Comparison of ENCODE assay signal across 24 cellular contexts in genomic region chr19:53506728-53507127, GRCh38. TPM values are rescaled to one million over a fixed set of nuclear protein-coding genes. Genes with fewer than 3 reads are reported as not detected.
DNase-seq lines count a peak whose midpoint lies in the region; ATAC-seq, FAIRE-seq and TF ChIP-seq lines count a peak whose summit lies in the region.
"Had no signal": no experiment of that assay in that cellular context is flagged by ENCODE, and none has a peak within 500 bp of the region (broad histone marks: within the 10 kb centered on the region; RNA-seq: fewer than 3 reads in every experiment).

No MANE protein-coding gene starts in this region.

- peak overlapping the region; percentile 70; the same call in 1 of the 2 replicates for H3K9ac ChIP-seq in HepG2 (ENCODE audit: insufficient read depth, low read depth, low read length)
- H3K9ac ChIP-seq: BLaER1, GM23248 had no signal

- H3K4me1 ChIP-seq in HepG2 (ENCODE audit: insufficient read depth, low read length), result peaks cover 69% of the 10 kb centered on the region
- no peaks in the 10 kb centered on the region for H3K4me1 ChIP-seq in right lobe of liver
- H3K4me1 ChIP-seq: BLaER1 had no signal

- in situ Hi-C loops in HepG2 (cut with HindIII; ENCODE audit: extremely low pct_ligation_motif_present, low pct_unique_long_range_greater_than_20kb), result no loop called here

- TF ChIP-seq EP300 in HepG2 (IDR thresholded peaks at IDR 0.05; ENCODE audit: low read depth in 2 of 2, low read length in 2 of 2) (no peak), HepG2 (CRISPR knock-in tag; IDR thresholded peaks at IDR 0.05; ENCODE audit: borderline replicate concordance) (no peak)

- H3K9me3 Mint-ChIP-seq in endothelial cell (ENCODE audit: unreplicated experiment) (no peaks in the 10 kb centered on the region), nephron progenitor cell (peaks cover 6% of the 10 kb centered on the region)
- H3K9me3 Mint-ChIP-seq: H9 had no signal

- H3K27ac Mint-ChIP-seq in endothelial cell (ENCODE audit: unreplicated experiment) (peak overlapping the region; percentile 59), nephron progenitor cell (peak overlapping the region; percentile 87)
- H3K27ac Mint-ChIP-seq: B cell; CD8-positive, alpha-beta T cell; H9 had no signal

- H4K20me1 ChIP-seq in HepG2 (ENCODE audit: insufficient read depth, low read length), result no peaks in the 10 kb centered on the region
- H4K20me1 ChIP-seq: BLaER1 had no signal

- peaks cover 37% of the 10 kb centered on the region for H3K4me1 Mint-ChIP-seq in endothelial cell (ENCODE audit: unreplicated experiment)
- peaks cover 67% of the 10 kb centered on the region for H3K4me1 Mint-ChIP-seq in nephron progenitor cell

- CTCF ChIA-PET in HepG2 (lab: Yijun Ruan, JAX; ENCODE audit: low intra/inter-chr PET ratio, low total read pairs), result no interaction called here

- WGBS in HepG2 (ENCODE audit: low lambda C conversion rate), result 92% methylated on average over 3 of the region's 8 CpGs
- WGBS in right lobe of liver (ENCODE audit: insufficient coverage, low coverage, low lambda C conversion rate, missing lambda C conversion rate), result 50% methylated on average over 1 of the region's 8 CpGs

- no peaks in the 10 kb centered on the region for H3K36me3 ChIP-seq in HepG2 (replicated peaks in 1 of 2; ENCODE audit: control insufficient read depth in 1 of 2, insufficient read depth in 2 of 2, low read length in 2 of 2)
- no peaks in the 10 kb centered on the region for H3K36me3 ChIP-seq in right lobe of liver
- H3K36me3 ChIP-seq: BLaER1 had no signal

- H3K9me3 ChIP-seq in HepG2 (ENCODE audit: low read length), result no peaks in the 10 kb centered on the region
- no peaks in the 10 kb centered on the region for H3K9me3 ChIP-seq in right lobe of liver
- H3K9me3 ChIP-seq: BLaER1 had no signal

- no peak for TF ChIP-seq RAD21 in HepG2 (CRISPR knock-in tag; IDR thresholded peaks at IDR 0.05)

- H3K4me3 Mint-ChIP-seq in endothelial cell (ENCODE audit: unreplicated experiment), result peak overlapping the region; percentile 88
- no peak overlapping the region for H3K4me3 Mint-ChIP-seq in nephron progenitor cell
- H3K4me3 Mint-ChIP-seq: B cell; CD4-positive, CD25-positive, alpha-beta regulatory T cell; CD8-positive, alpha-beta T cell; H9 had no signal

- H2AFZ ChIP-seq in HepG2 (ENCODE audit: low read length), result no peak overlapping the region
- H2AFZ ChIP-seq: GM23248 had no signal

- TF ChIP-seq CTCF in HepG2 (CRISPR knock-in tag; IDR thresholded peaks at IDR 0.05), result no peak
- no peak for TF ChIP-seq CTCF in right lobe of liver (IDR thresholded peaks at IDR 0.05)
- no peak for TF ChIP-seq CTCF in endothelial cell (IDR thresholded peaks at IDR 0.05; ENCODE audit: unreplicated experiment)
- TF ChIP-seq CTCF in nephron progenitor cell (IDR thresholded peaks at IDR 0.05), result no peak

- H3K27me3 Mint-ChIP-seq in endothelial cell (ENCODE audit: unreplicated experiment) (peaks cover 9% of the 10 kb centered on the region), nephron progenitor cell (ENCODE audit: low read depth, poor library complexity) (peaks cover 2% of the 10 kb centered on the region)

- ATAC-seq in HepG2 (no peak), right lobe of liver (no peak), GM18505 (IDR thresholded peaks at IDR 0.05; ENCODE audit: unreplicated experiment) (no peak)
- ATAC-seq: CD8-positive, alpha-beta T cell; HCT116 had no signal

- H3K4me3 ChIP-seq in HepG2 (replicated peaks in 1 of 3; ENCODE audit: insufficient read depth in 1 of 3, low read depth in 2 of 3, low read length in 3 of 3) (no peak overlapping the region), right lobe of liver (no peak overlapping the region)
- H3K4me3 ChIP-seq: BLaER1, GM23248 had no signal

- peak overlapping the region; percentile 80; the same call in 1 of the 2 replicates for H3K4me2 ChIP-seq in HepG2 (ENCODE audit: low read depth, low read length)
- H3K4me2 ChIP-seq: BLaER1 had no signal

- TF ChIP-seq POLR2A in HepG2 (IDR thresholded peaks at IDR 0.05; ENCODE audit: insufficient read depth in 1 of 2, low read depth in 2 of 2, low read length in 2 of 2) (no peak), right lobe of liver (IDR thresholded peaks at IDR 0.05) (no peak), GM18505 (IDR thresholded peaks at IDR 0.05; ENCODE audit: borderline replicate concordance, extremely low read depth, insufficient read depth, insufficient read length) (no peak)

- peaks cover 2% of the 10 kb centered on the region for H3K79me2 ChIP-seq in HepG2 (ENCODE audit: insufficient read depth, low read length)

- POLR2A ChIA-PET in HepG2 (lab: Yijun Ruan, JAX), result interaction anchor here (1.7 to 1.8 kb wide), 2 partner anchors 10 to 14 kb away, joined by 5 to 6 read pairs; no protein-coding TSS in a partner anchor

- no peak for FAIRE-seq in HepG2 (lab: Jason Lieb, UNC)
- FAIRE-seq: A204.1, D721Med, GM12891, GM19239, H1 had no signal

- DNase-seq in HepG2 (ENCODE audit: low spot score), result no peak
- no peak for DNase-seq in right lobe of liver
- DNase-seq in endothelial cell (ENCODE audit: low spot score), result no peak
- DNase-seq in nephron progenitor cell, result no peak
- no peak for DNase-seq in NCI-H1092 treated with DMSO at 0.1 percent for 48 hours (lab: John Stamatoyannopoulos, UW)
- DNase-seq: CD4-positive, CD25-positive, alpha-beta regulatory T cell; CD8-positive, alpha-beta T cell; DMS 273 treated with DMSO at 0.1 percent for 48 hours; DMS79; EL; GDM1; GM23248; H9 had no signal

- intact Hi-C loops in HepG2 (cut with micrococcal nuclease; ENCODE audit: unreplicated experiment) (no loop called here), right lobe of liver (cut with DNase I) (no loop called here)

- no TSS peak for BruUV-seq in HepG2 (replicated peaks; lab: Mats Ljungman, UMichigan)

- H3K27ac ChIP-seq in HepG2 (ENCODE audit: extremely low read length, insufficient read depth, low read length), result peak overlapping the region; percentile 96
- no peak overlapping the region for H3K27ac ChIP-seq in right lobe of liver
- H3K27ac ChIP-seq: 22Rv1, BLaER1, C4-2B, GM23248 had no signal

- H3K36me3 Mint-ChIP-seq in endothelial cell (ENCODE audit: low read depth, unreplicated experiment) (peaks cover 51% of the 10 kb centered on the region), nephron progenitor cell (ENCODE audit: low read depth) (no peaks in the 10 kb centered on the region)
- H3K36me3 Mint-ChIP-seq: CD4-positive, CD25-positive, alpha-beta regulatory T cell; CD8-positive, alpha-beta T cell had no signal

- no peaks in the 10 kb centered on the region for H3K27me3 ChIP-seq in HepG2 (ENCODE audit: control insufficient read depth in 1 of 2, insufficient read depth in 2 of 2, low read length in 2 of 2)
- no peaks in the 10 kb centered on the region for H3K27me3 ChIP-seq in right lobe of liver
- H3K27me3 ChIP-seq: BLaER1 had no signal

RNA-seq across cellular contexts. Expression of gene ZNF331, which starts 31.2 kb away (rescaled TPM):
- total RNA-seq in HepG2 (2016; rRNA removed; fragmentation: Illumina TruSeq; extraction: Trizol) (13.3 and 15.2 TPM in 2 replicates), right lobe of liver (1 to 10 TPM; 2.0 to 5.8 (median 3.5) TPM), endothelial cell (ENCODE audit: unreplicated experiment) (26.6 TPM)
- total RNA-seq in HepG2 (2016; cell fraction: cytosol; rRNA removed; fragmentation: Illumina TruSeq; extraction: Trizol; ENCODE audit: low read depth), result 5.0 and 5.3 TPM in 2 replicates
- total RNA-seq in HepG2 (2016; cell fraction: insoluble cytoplasmic fraction; rRNA removed; fragmentation: Illumina TruSeq; extraction: Trizol), result 11.2 and 12.7 TPM in 2 replicates
- total RNA-seq in HepG2 (2016; cell fraction: membrane; rRNA removed; fragmentation: Illumina TruSeq; extraction: Trizol), result 8.0 and 8.5 TPM in 2 replicates
- total RNA-seq in HepG2 (2016; cell fraction: nucleus; rRNA removed; fragmentation: Illumina TruSeq; extraction: Trizol), result 16.0 and 20.7 TPM in 2 replicates
- polyA plus RNA-seq in HepG2 (2011; rRNA removed), result 8.2 and 9.5 TPM in 2 replicates
- 3.3 and 4.9 TPM in 2 replicates for polyA plus RNA-seq in HepG2 (2011; cell fraction: cytosol; rRNA removed)
- 20.2 and 21.6 TPM in 2 replicates for polyA plus RNA-seq in HepG2 (2011; cell fraction: nucleus; rRNA removed)
- 22.2 and 38.0 TPM in 2 replicates for polyA plus RNA-seq in HepG2 (2012)
- polyA plus RNA-seq in HepG2 (2016; cell fraction: cytosol; fragmentation: Illumina TruSeq; extraction: Trizol; ENCODE audit: low read depth), result 1.2 and 1.3 TPM in 2 replicates
- 10.1 and 10.3 TPM in 2 replicates for polyA plus RNA-seq in HepG2 (2016; cell fraction: insoluble cytoplasmic fraction; fragmentation: Illumina TruSeq; extraction: Trizol; ENCODE audit: low read depth)
- polyA plus RNA-seq in HepG2 (2016; cell fraction: membrane; fragmentation: Illumina TruSeq; extraction: Trizol; ENCODE audit: low read depth), result 2.9 and 3.4 TPM in 2 replicates
- 51.3 and 54.8 TPM in 2 replicates for polyA plus RNA-seq in HepG2 (2016; cell fraction: nucleus; fragmentation: Illumina TruSeq; extraction: Trizol; ENCODE audit: insufficient read depth, low read depth)
- 5.6 and 18.7 TPM in 2 replicates for polyA minus RNA-seq in HepG2 (2011; rRNA and poly(A)+ RNA removed; ENCODE audit: low replicate concordance)
- 7.9 and 9.9 TPM in 2 replicates for polyA minus RNA-seq in HepG2 (2011; cell fraction: cytosol; rRNA and poly(A)+ RNA removed)
- polyA minus RNA-seq in HepG2 (2011; cell fraction: nucleus; rRNA and poly(A)+ RNA removed), result 20.4 and 22.9 TPM in 2 replicates

RNA-seq across cellular contexts. Expression of gene ZNF813, which starts 39.2 kb away (rescaled TPM):
- total RNA-seq in HepG2 (2016; rRNA removed; fragmentation: Illumina TruSeq; extraction: Trizol) (8.9 and 14.9 TPM in 2 replicates), right lobe of liver (1 to 10 TPM in 4 of 6 experiments, under 1 TPM in 2; 0.74 to 1.6 (median 1.1) TPM), endothelial cell (ENCODE audit: unreplicated experiment) (29.9 TPM)
- 1.1 and 1.4 TPM in 2 replicates for total RNA-seq in HepG2 (2016; cell fraction: cytosol; rRNA removed; fragmentation: Illumina TruSeq; extraction: Trizol; ENCODE audit: low read depth)
- 8.8 and 14.9 TPM in 2 replicates for total RNA-seq in HepG2 (2016; cell fraction: insoluble cytoplasmic fraction; rRNA removed; fragmentation: Illumina TruSeq; extraction: Trizol)
- total RNA-seq in HepG2 (2016; cell fraction: membrane; rRNA removed; fragmentation: Illumina TruSeq; extraction: Trizol), result 3.2 and 4.2 TPM in 2 replicates
- total RNA-seq in HepG2 (2016; cell fraction: nucleus; rRNA removed; fragmentation: Illumina TruSeq; extraction: Trizol), result 5.5 and 7.5 TPM in 2 replicates
- polyA plus RNA-seq in HepG2 (2011; rRNA removed), result 2.1 TPM in 2 replicates
- polyA plus RNA-seq in HepG2 (2011; cell fraction: cytosol; rRNA removed), result 1.1 and 1.5 TPM in 2 replicates
- polyA plus RNA-seq in HepG2 (2011; cell fraction: nucleus; rRNA removed), result 1.0 and 1.4 TPM in 2 replicates
- polyA plus RNA-seq in HepG2 (2012), result 3.8 and 4.9 TPM in 2 replicates
- 0.29 and 0.35 TPM in 2 replicates for polyA plus RNA-seq in HepG2 (2016; cell fraction: cytosol; fragmentation: Illumina TruSeq; extraction: Trizol; ENCODE audit: low read depth)
- 5.3 and 5.6 TPM in 2 replicates for polyA plus RNA-seq in HepG2 (2016; cell fraction: insoluble cytoplasmic fraction; fragmentation: Illumina TruSeq; extraction: Trizol; ENCODE audit: low read depth)
- 1.1 and 1.2 TPM in 2 replicates for polyA plus RNA-seq in HepG2 (2016; cell fraction: membrane; fragmentation: Illumina TruSeq; extraction: Trizol; ENCODE audit: low read depth)
- 4.8 and 5.5 TPM in 2 replicates for polyA plus RNA-seq in HepG2 (2016; cell fraction: nucleus; fragmentation: Illumina TruSeq; extraction: Trizol; ENCODE audit: insufficient read depth, low read depth)
- 0.65 and 1.8 TPM in 2 replicates for polyA minus RNA-seq in HepG2 (2011; rRNA and poly(A)+ RNA removed; ENCODE audit: low replicate concordance)
- 4.2 and 5.5 TPM in 2 replicates for polyA minus RNA-seq in HepG2 (2011; cell fraction: cytosol; rRNA and poly(A)+ RNA removed)
- polyA minus RNA-seq in HepG2 (2011; cell fraction: nucleus; rRNA and poly(A)+ RNA removed), result 8.0 and 8.1 TPM in 2 replicates
